In genomic region chr2:214126135-214126534, GRCh38 we compare ENCODE assay signal across 16 cellular contexts.
DNase-seq lines count a peak whose midpoint lies in the region; ATAC-seq, FAIRE-seq and TF ChIP-seq lines count a peak whose summit lies in the region.
"Had no signal": no experiment of that assay in that cellular context is flagged by ENCODE, and none has a peak within 500 bp of the region (broad histone marks: within the 10 kb centered on the region; RNA-seq: fewer than 3 reads in every experiment).

No MANE protein-coding gene starts in this region.

- H3K9ac ChIP-seq in mesenchymal stem cell (ENCODE audit: low read length): no peak overlapping the region

- no peak overlapping the region for H3K4ac ChIP-seq in mesenchymal stem cell (ENCODE audit: low read depth in 1 of 2, low read length in 2 of 2)

- in situ Hi-C loops in HAP-1 (cut with MboI; ENCODE audit: low sequenced_read_pairs): no loop called here

- no peak overlapping the region for H2AK5ac ChIP-seq in mesenchymal stem cell (ENCODE audit: low read length, severe bottlenecking)

- no peaks in the 10 kb centered on the region for H3K79me1 ChIP-seq in mesenchymal stem cell (replicated peaks; ENCODE audit: low read length, poor library complexity, severe bottlenecking)

- H3K4me1 Mint-ChIP-seq in stimulated activated naive CD8-positive, alpha-beta T cell treated with anti-CD3 and anti-CD28 coated beads, Interleukin-15, amount 100 ng/mL, for 72 hours: no peaks in the 10 kb centered on the region

- no peak overlapping the region for H2BK12ac ChIP-seq in mesenchymal stem cell (ENCODE audit: low read length in 2 of 2)

- ATAC-seq in HG02938 (IDR thresholded peaks at IDR 0.05; ENCODE audit: unreplicated experiment): no peak
- ATAC-seq in stimulated activated naive CD8-positive, alpha-beta T cell treated with anti-CD3 and anti-CD28 coated beads, Interleukin-15, amount 100 ng/mL, for 72 hours: no peak
- ATAC-seq: GM12878 had no signal

- H3K18ac ChIP-seq in mesenchymal stem cell (ENCODE audit: low read depth in 1 of 2, low read length in 2 of 2): no peak overlapping the region

- H3K4me3 Mint-ChIP-seq in stimulated activated naive CD8-positive, alpha-beta T cell treated with anti-CD3 and anti-CD28 coated beads, Interleukin-15, amount 100 ng/mL, for 72 hours: no peak overlapping the region
- H3K4me3 Mint-ChIP-seq: brain had no signal

- H3K9me3 ChIP-seq in mesenchymal stem cell (ENCODE audit: control insufficient read depth, low read length) (no peaks in the 10 kb centered on the region), HAP-1 (no peaks in the 10 kb centered on the region)
- H3K9me3 ChIP-seq: BE2C, thoracic aorta had no signal

- H2BK5ac ChIP-seq in mesenchymal stem cell (ENCODE audit: low read depth, low read length, poor library complexity, severe bottlenecking): no peak overlapping the region

- H3K27me3 Mint-ChIP-seq in stimulated activated naive CD8-positive, alpha-beta T cell treated with anti-CD3 and anti-CD28 coated beads, Interleukin-15, amount 100 ng/mL, for 72 hours: no peaks in the 10 kb centered on the region

- no peak overlapping the region for H3K27ac Mint-ChIP-seq in stimulated activated naive CD8-positive, alpha-beta T cell treated with anti-CD3 and anti-CD28 coated beads, Interleukin-15, amount 100 ng/mL, for 72 hours

- H3K4me2 ChIP-seq in mesenchymal stem cell (ENCODE audit: low read length, poor library complexity, severe bottlenecking): no peak overlapping the region

- H3K36me3 ChIP-seq in bronchial epithelial cell (ENCODE audit: control insufficient read depth, insufficient read depth, low read length): no peaks in the 10 kb centered on the region
- no peaks in the 10 kb centered on the region for H3K36me3 ChIP-seq in mesenchymal stem cell (ENCODE audit: control insufficient read depth in 1 of 2, insufficient read depth in 2 of 2, low read depth in 1 of 2, low read length in 2 of 2)
- H3K36me3 ChIP-seq in HAP-1 (replicated peaks): no peaks in the 10 kb centered on the region
- H3K36me3 ChIP-seq: BE2C, thoracic aorta had no signal

- TF ChIP-seq CTCF in bronchial epithelial cell (IDR thresholded peaks at IDR 0.05; ENCODE audit: insufficient read depth, low read length, severe bottlenecking): no peak

- no peaks in the 10 kb centered on the region for H3K9me3 Mint-ChIP-seq in stimulated activated naive CD8-positive, alpha-beta T cell treated with anti-CD3 and anti-CD28 coated beads, Interleukin-15, amount 100 ng/mL, for 72 hours

- no peak overlapping the region for H3K27ac ChIP-seq in mesenchymal stem cell (ENCODE audit: low read length, poor library complexity, severe bottlenecking)
- H3K27ac ChIP-seq: thoracic aorta had no signal

- H3K4me1 ChIP-seq in mesenchymal stem cell (ENCODE audit: control insufficient read depth, insufficient read depth, low read depth, low read length) (no peaks in the 10 kb centered on the region), HAP-1 (peaks cover 17% of the 10 kb centered on the region)

- no peak overlapping the region for H2BK15ac ChIP-seq in mesenchymal stem cell (ENCODE audit: low read depth, poor library complexity, severe bottlenecking)

- H3K4me3 ChIP-seq in bronchial epithelial cell (ENCODE audit: low read depth, low read length) (no peak overlapping the region), mesenchymal stem cell (ENCODE audit: insufficient read depth in 1 of 2, low read depth in 1 of 2, low read length in 2 of 2) (no peak overlapping the region), HAP-1 (no peak overlapping the region)
- H3K4me3 ChIP-seq: GM12878, thoracic aorta had no signal

- no peak overlapping the region for H3K23ac ChIP-seq in mesenchymal stem cell (ENCODE audit: low read length in 2 of 2)

- no peak for FAIRE-seq in bronchial epithelial cell (lab: Jason Lieb, UNC)
- FAIRE-seq: GM12878 had no signal

- WGBS in mesenchymal stem cell: 10% methylated on average over 5 of the region's 6 CpGs

- DNase-seq in ELF-1 (ENCODE audit: low read depth, low spot score) (peak; percentile 72), M059J (ENCODE audit: low read depth) (peak; percentile 82), bronchial epithelial cell (ENCODE audit: low read depth) (peak; percentile 59), mesenchymal stem cell (peak; percentile 65), HAP-1 (ENCODE audit: low spot score in 2 of 2) (no peak), NCI-H1417 (lab: John Stamatoyannopoulos, UW) (no peak)
- DNase-seq in stimulated activated naive CD8-positive, alpha-beta T cell treated with anti-CD3 and anti-CD28 coated beads, Interleukin-15, amount 100 ng/mL, for 72 hours: no peak
- DNase-seq: activated gamma-delta T cell treated with Interleukin-2 at 50 U/mL for 16 hours; BE2C; DMS79 treated with DMSO at 0.1 percent for 48 hours; effector CD8-positive, alpha-beta T cell; NCI-H2081 treated with DMSO at 0.1 percent for 48 hours had no signal

- no peak overlapping the region for H4K91ac ChIP-seq in mesenchymal stem cell (ENCODE audit: low read length)

- H3K14ac ChIP-seq in mesenchymal stem cell (ENCODE audit: low read length in 2 of 2): no peak overlapping the region

- H2AFZ ChIP-seq in mesenchymal stem cell (ENCODE audit: low read depth, low read length): no peak overlapping the region

- no peak overlapping the region for H2BK120ac ChIP-seq in mesenchymal stem cell (ENCODE audit: low read depth, low read length)

- H3K27me3 ChIP-seq in bronchial epithelial cell (ENCODE audit: control insufficient read depth, insufficient read depth, low read length): no peaks in the 10 kb centered on the region
- H3K27me3 ChIP-seq in mesenchymal stem cell (ENCODE audit: control insufficient read depth in 1 of 2, insufficient read depth in 1 of 2, low read length in 2 of 2): no peaks in the 10 kb centered on the region
- no peaks in the 10 kb centered on the region for H3K27me3 ChIP-seq in HAP-1 (ENCODE audit: low read depth)
- H3K27me3 ChIP-seq: BE2C had no signal

- H4K8ac ChIP-seq in mesenchymal stem cell (ENCODE audit: low read length): no peak overlapping the region

Comparison
In these comparisons a context has a peak if more than half of its experiments do, and no peak if none do; other contexts are left out.
1. DNase-seq: peak in ELF-1 (single experiment), M059J (single experiment), bronchial epithelial cell (single experiment) and mesenchymal stem cell (single experiment); none in HAP-1 (0 of 2), NCI-H1417 (0 of 3) and stimulated activated naive CD8-positive, alpha-beta T cell treated with anti-CD3 and anti-CD28 coated beads, Interleukin-15, amount 100 ng/mL, for 72 hours (0 of 2).